ENCODE assay signal across 29 cellular contexts in the genomic region with DNA sequence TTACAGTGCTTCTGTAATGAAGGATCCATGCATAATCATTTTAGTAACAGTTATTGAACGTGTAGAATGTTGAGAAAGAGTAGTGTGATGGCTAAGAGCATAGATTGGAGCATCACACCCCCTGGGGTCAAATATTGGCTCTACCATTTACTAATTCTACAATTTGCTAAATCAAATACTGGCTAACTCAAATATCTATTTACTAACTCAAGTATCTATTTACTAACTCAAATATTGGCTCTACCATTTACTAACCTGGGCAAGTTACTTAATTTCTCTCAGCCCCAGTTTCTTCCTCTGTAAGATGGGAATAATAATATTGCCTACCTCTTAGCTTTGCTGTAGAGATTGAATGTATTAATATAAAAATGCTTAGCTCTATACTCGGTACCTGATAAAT.
DNase-seq lines count a peak whose midpoint lies in the region; ATAC-seq and TF ChIP-seq lines count a peak whose summit lies in the region.
"Had no signal": no experiment of that assay in that cellular context is flagged by ENCODE, and none has a peak within 500 bp of the region (broad histone marks: within the 10 kb centered on the region; RNA-seq: fewer than 3 reads in every experiment).

No MANE protein-coding gene starts in this region.

- H3K27ac ChIP-seq in right atrium auricular region (peak overlapping the region; percentile 66 to 91), RWPE2 (ENCODE audit: poor library complexity, severe bottlenecking) (peak overlapping the region; percentile 69), adrenal gland (no peak overlapping the region)
- H3K27ac ChIP-seq: A549, GM23248, SK-N-MC had no signal

- no peak for TF ChIP-seq CTCF in right atrium auricular region (IDR thresholded peaks at IDR 0.05)
- no peak for TF ChIP-seq CTCF in RWPE2 (IDR thresholded peaks at IDR 0.05; ENCODE audit: poor library complexity, severe bottlenecking)
- TF ChIP-seq CTCF in adrenal gland (IDR thresholded peaks at IDR 0.05), result no peak

- DNase-seq in right atrium auricular region (ENCODE audit: low spot score), result no peak
- no peak for DNase-seq in Right ventricle myocardium inferior (ENCODE audit: missing footprints)
- peak; percentile 43 for DNase-seq in NCI-H146 treated with DMSO at 0.1 percent for 48 hours (lab: John Stamatoyannopoulos, UW; ENCODE audit: unreplicated experiment)
- DNase-seq in RWPE2 (ENCODE audit: low spot score), result no peak
- no peak for DNase-seq in cerebellar cortex (ENCODE audit: low spot score)
- no peak for DNase-seq in stimulated activated CD4-positive, alpha-beta T cell treated with anti-CD3 and anti-CD28 coated beads, Interleukin-2, amount 100 ng/mL, for 48 hours
- DNase-seq in adrenal gland, result no peak
- DNase-seq: C1 segment of cervical spinal cord; CD4-positive, alpha-beta memory T cell; COR-L47; DMS79; EL; GDM1; GM23248; H7; Kasumi-1; NCI-H1105; NCI-H1694 treated with DMSO at 0.1 percent for 48 hours; NCI-H2081 treated with DMSO at 0.1 percent for 48 hours; NCI-H2171; NCI-H226; NCI-H510A; NCI-H82; RPMI8226; SIG-M5 had no signal

- intact Hi-C loops in Right ventricle myocardium inferior (cut with DNase I) (no loop called here), adrenal gland (cut with DNase I) (no loop called here)

- TF ChIP-seq POLR2A in adrenal gland (IDR thresholded peaks at IDR 0.05), result no peak

- peaks cover 0 to 44% of the 10 kb centered on the region in 2 donors for H3K4me1 ChIP-seq in right atrium auricular region
- peaks cover 25% of the 10 kb centered on the region for H3K4me1 ChIP-seq in RWPE2 (ENCODE audit: insufficient read depth, poor library complexity, severe bottlenecking)
- H3K4me1 ChIP-seq in adrenal gland (replicated peaks in 1 of 2), result no peaks in the 10 kb centered on the region
- H3K4me1 ChIP-seq: A549 had no signal

- H3K27me3 ChIP-seq in right atrium auricular region (no peaks in the 10 kb centered on the region), RWPE2 (ENCODE audit: insufficient read depth, poor library complexity, severe bottlenecking) (no peaks in the 10 kb centered on the region), adrenal gland (no peaks in the 10 kb centered on the region)

- H3K36me3 ChIP-seq in right atrium auricular region (no peaks in the 10 kb centered on the region), RWPE2 (ENCODE audit: low read depth) (no peaks in the 10 kb centered on the region), adrenal gland (replicated peaks in 1 of 2) (no peaks in the 10 kb centered on the region)

- ATAC-seq in Right ventricle myocardium inferior (no peak), RWPE2 (ENCODE audit: low read depth) (no peak)
- ATAC-seq: A549, K562 had no signal

- WGBS in adrenal gland, 4 donors, result 84 to 95% (median 90%) methylated on average over 2 of the region's 2 CpGs

- H3K9me3 ChIP-seq in right atrium auricular region (no peaks in the 10 kb centered on the region), RWPE2 (ENCODE audit: severe bottlenecking) (no peaks in the 10 kb centered on the region), adrenal gland (replicated peaks in 1 of 3) (no peaks in the 10 kb centered on the region)
- H3K9me3 ChIP-seq: A549 had no signal

- H3K4me3 ChIP-seq in right atrium auricular region (no peak overlapping the region), RWPE2 (ENCODE audit: severe bottlenecking) (no peak overlapping the region), adrenal gland (no peak overlapping the region)
- H3K4me3 ChIP-seq: A549, GM12878, GM23248, K562, SK-N-MC had no signal

Comparison
In these comparisons a context has a peak if more than half of its experiments do, and no peak if none do; other contexts are left out.
1. H3K27ac ChIP-seq: peak in right atrium auricular region (2 of 2) and RWPE2 (single experiment); none in adrenal gland (0 of 5).